12 cellular contexts compared by ENCODE assay signal in the genomic region with DNA sequence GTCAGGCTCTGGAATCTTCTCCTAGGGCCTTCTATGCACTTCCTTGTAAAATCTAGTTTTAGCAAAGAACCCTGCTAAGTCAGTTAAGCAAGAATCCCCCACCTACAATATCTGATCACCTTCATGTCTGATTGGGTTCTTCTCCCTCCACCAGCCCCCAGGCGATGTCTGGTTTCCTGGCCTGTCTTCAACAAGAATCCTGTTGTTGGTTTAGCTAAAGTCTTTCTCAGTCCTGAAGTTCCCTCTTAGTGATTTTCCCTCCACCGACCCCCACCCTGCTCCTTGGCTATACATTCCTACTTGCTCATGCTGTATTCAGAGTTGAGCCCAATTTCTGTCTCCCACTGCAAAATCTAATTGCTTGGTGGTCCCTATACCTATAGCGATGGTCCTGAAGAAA. TPM values are rescaled to one million over a fixed set of nuclear protein-coding genes. Genes with fewer than 3 reads are reported as not detected.
A peak's percentile ranks its signal among the peaks of the same experiment; 100 is the strongest.
DNase-seq lines count a peak whose midpoint lies in the region; ATAC-seq and TF ChIP-seq lines count a peak whose summit lies in the region.
"Had no signal": no experiment of that assay in that cellular context is flagged by ENCODE, and none has a peak within 500 bp of the region (broad histone marks: within the 10 kb centered on the region; RNA-seq: fewer than 3 reads in every experiment).

No MANE protein-coding gene starts in this region.

- H3K4me1 ChIP-seq in RWPE2 (ENCODE audit: insufficient read depth, poor library complexity, severe bottlenecking): peaks cover 11% of the 10 kb centered on the region
- H3K4me1 ChIP-seq in esophagus muscularis mucosa: peaks cover 13 to 15% (median 15%) of the 10 kb centered on the region in 4 donors
- no peaks in the 10 kb centered on the region for H3K4me1 ChIP-seq in neuronal stem cell (ENCODE audit: control insufficient read depth in 2 of 2, insufficient read depth in 1 of 2, low read depth in 1 of 2, low read length in 2 of 2)

- H3K27ac ChIP-seq in RWPE2 (ENCODE audit: poor library complexity, severe bottlenecking): peak overlapping the region; percentile 38
- peak overlapping the region in 3 of 4 donors; percentile 3 to 70 (median 34) for H3K27ac ChIP-seq in esophagus muscularis mucosa (replicated peaks in 1 of 4)
- H3K27ac ChIP-seq in neuronal stem cell (replicated peaks; ENCODE audit: low read length): no peak overlapping the region
- H3K27ac ChIP-seq: HL-60 had no signal

- H4K91ac ChIP-seq in neuronal stem cell (ENCODE audit: low read depth, low read length, poor library complexity): no peak overlapping the region

- no peak overlapping the region for H2AFZ ChIP-seq in neuronal stem cell (ENCODE audit: low read length)

- no peaks in the 10 kb centered on the region for H3K79me1 ChIP-seq in neuronal stem cell (ENCODE audit: low read depth, low read length)

- DNase-seq in EH (ENCODE audit: low read depth) (peak; percentile 44), RWPE2 (ENCODE audit: low spot score) (no peak), esophagus muscularis mucosa (ENCODE audit: extremely low spot score) (peak; percentile 74), neuronal stem cell (ENCODE audit: low spot score) (no peak), KG1 (lab: John Stamatoyannopoulos, UW) (no peak), foreskin melanocyte (no peak), NCI-H1694 treated with DMSO at 0.1 percent for 48 hours (lab: John Stamatoyannopoulos, UW) (no peak)
- DNase-seq in activated naive CD4-positive, alpha-beta T cell treated with anti-CD3 and anti-CD28 coated beads, Interleukin-2, amount 50 U/mL, for 16 hours: no peak
- DNase-seq: CD8-positive, alpha-beta T cell; NCI-H1417; NCI-H69 had no signal

- H2AK5ac ChIP-seq in neuronal stem cell (ENCODE audit: low read depth, low read length): no peak overlapping the region

- TF ChIP-seq POLR2A in esophagus muscularis mucosa (IDR thresholded peaks at IDR 0.05; ENCODE audit: low read depth): no peak

- no peak for ATAC-seq in RWPE2 (ENCODE audit: low read depth)
- ATAC-seq: CD8-positive, alpha-beta T cell had no signal

- H3K4ac ChIP-seq in neuronal stem cell (ENCODE audit: low read length): no peak overlapping the region

- intact Hi-C loops in esophagus muscularis mucosa (cut with DNase I): no loop called here

- H4K8ac ChIP-seq in neuronal stem cell (ENCODE audit: low read depth, low read length): no peak overlapping the region

- H3K9me3 ChIP-seq in RWPE2 (ENCODE audit: severe bottlenecking) (peaks cover 3% of the 10 kb centered on the region), esophagus muscularis mucosa (peaks cover 0 to 10% (median 6%) of the 10 kb centered on the region in 4 donors), neuronal stem cell (replicated peaks in 1 of 2; ENCODE audit: control insufficient read depth in 2 of 2, insufficient read depth in 1 of 2, low read depth in 1 of 2, low read length in 2 of 2) (peaks cover 0 to 4% of the 10 kb centered on the region in 2 donors)

- no peak overlapping the region for H2BK12ac ChIP-seq in neuronal stem cell (ENCODE audit: low read length)

- H3K36me3 ChIP-seq in RWPE2 (ENCODE audit: low read depth) (no peaks in the 10 kb centered on the region), esophagus muscularis mucosa (no peaks in the 10 kb centered on the region), neuronal stem cell (replicated peaks in 1 of 2; ENCODE audit: control insufficient read depth in 2 of 2, insufficient read depth in 2 of 2, low read length in 2 of 2) (no peaks in the 10 kb centered on the region)

- H3K18ac ChIP-seq in neuronal stem cell (ENCODE audit: low read length): no peak overlapping the region

- TF ChIP-seq CTCF in RWPE2 (IDR thresholded peaks at IDR 0.05; ENCODE audit: poor library complexity, severe bottlenecking) (no peak), esophagus muscularis mucosa (IDR thresholded peaks at IDR 0.05) (no peak)

- peak overlapping the region; percentile 47 for H3K14ac ChIP-seq in neuronal stem cell (ENCODE audit: low read length)

- H2BK15ac ChIP-seq in neuronal stem cell (ENCODE audit: low read length): no peak overlapping the region

- H3K27me3 ChIP-seq in RWPE2 (ENCODE audit: insufficient read depth, poor library complexity, severe bottlenecking): no peaks in the 10 kb centered on the region
- H3K27me3 ChIP-seq in esophagus muscularis mucosa: no peaks in the 10 kb centered on the region
- H3K27me3 ChIP-seq in neuronal stem cell (ENCODE audit: control insufficient read depth in 3 of 3, insufficient read depth in 3 of 3, low read depth in 1 of 3, low read length in 3 of 3): no peaks in the 10 kb centered on the region

- no peak overlapping the region for H3K9ac ChIP-seq in neuronal stem cell (ENCODE audit: low read depth, low read length, poor library complexity)

- no peak overlapping the region for H2BK120ac ChIP-seq in neuronal stem cell (ENCODE audit: low read depth, low read length)

- WGBS in esophagus muscularis mucosa: 98% methylated on average over 3 of the region's 3 CpGs
- no CpG with 5 or more reads among the region's 3 CpGs for WGBS in neuronal stem cell (ENCODE audit: extremely low coverage in 2 of 2, insufficient read length in 2 of 2, insufficient replicate concordance in 1 of 2), 2 donors

- H3K23ac ChIP-seq in neuronal stem cell (ENCODE audit: low read depth, low read length, poor library complexity): no peak overlapping the region

- no peak overlapping the region for H3K4me2 ChIP-seq in neuronal stem cell (ENCODE audit: insufficient read depth, low read length, poor library complexity, severe bottlenecking)

- H2BK5ac ChIP-seq in neuronal stem cell (ENCODE audit: low read length): no peak overlapping the region

- H3K4me3 ChIP-seq in RWPE2 (ENCODE audit: severe bottlenecking): no peak overlapping the region
- no peak overlapping the region for H3K4me3 ChIP-seq in esophagus muscularis mucosa
- H3K4me3 ChIP-seq in neuronal stem cell (ENCODE audit: low read length in 2 of 2): no peak overlapping the region

- TF ChIP-seq EP300 in esophagus muscularis mucosa (IDR thresholded peaks at IDR 0.05): no peak

RNA-seq across cellular contexts. Expression of gene SLC46A3, which starts 35.2 kb away (rescaled TPM):
- 10 to 100 TPM in 3 of 4 donors, 1 to 10 TPM in 1; 9.4 to 14.0 (median 10.6) TPM for total RNA-seq in esophagus muscularis mucosa
- 0.20 TPM for polyA plus RNA-seq in neuronal stem cell (2013, experiment 1 of 2)
- 0.28 TPM for polyA plus RNA-seq in neuronal stem cell (2013, experiment 2 of 2)

Comparison
In these comparisons a context has a peak if more than half of its experiments do, and no peak if none do; other contexts are left out.
1. DNase-seq: peak in EH (single experiment) and esophagus muscularis mucosa (single experiment); none in RWPE2 (single experiment), neuronal stem cell (single experiment), KG1 (single experiment), foreskin melanocyte (single experiment), NCI-H1694 treated with DMSO at 0.1 percent for 48 hours (single experiment) and activated naive CD4-positive, alpha-beta T cell treated with anti-CD3 and anti-CD28 coated beads, Interleukin-2, amount 50 U/mL, for 16 hours (single experiment).